In the genomic region with DNA sequence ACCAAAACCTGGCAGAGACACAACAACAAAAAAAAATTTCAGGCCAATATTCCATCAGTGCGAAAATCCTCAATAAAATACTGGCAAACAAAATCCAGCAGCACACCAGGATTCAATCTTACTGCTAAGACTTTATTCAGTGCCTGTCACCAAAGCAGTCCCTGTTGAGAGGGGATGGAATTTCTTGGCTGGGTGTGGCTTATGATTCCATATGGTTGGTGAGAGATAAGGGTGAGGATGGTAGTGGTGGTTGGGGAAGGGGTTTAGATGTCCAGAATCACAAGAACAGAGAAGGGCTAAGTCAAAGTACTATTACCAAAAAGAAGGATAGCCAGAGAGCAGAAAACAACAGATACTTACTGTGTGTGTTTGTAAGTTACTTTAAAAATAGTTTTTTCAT, we compare ENCODE assay signal across 18 cellular contexts.
DNase-seq lines count a peak whose midpoint lies in the region; ATAC-seq and TF ChIP-seq lines count a peak whose summit lies in the region.
"Had no signal": no experiment of that assay in that cellular context is flagged by ENCODE, and none has a peak within 500 bp of the region (broad histone marks: within the 10 kb centered on the region; RNA-seq: fewer than 3 reads in every experiment).

No MANE protein-coding gene starts in this region.

- peak overlapping the region; percentile 32 for H3K27ac Mint-ChIP-seq in mesothelial cell of epicardium
- H3K27ac Mint-ChIP-seq: CD4-positive, alpha-beta memory T cell; GM23338; H9 had no signal

- H3K4me3 ChIP-seq in A673 (ENCODE audit: low read depth, low read length, poor library complexity, severe bottlenecking) (no peak overlapping the region), SK-N-MC (0 out of 2 replicates have a peak overlapping the region, but pooled peaks have one; percentile 6)
- H3K4me3 ChIP-seq: A549, GM23338 had no signal

- CTCF ChIA-PET in A673 (lab: Charles Lee): no interaction called here

- TF ChIP-seq CTCF in A673 (conservative IDR thresholded peaks at IDR 0.05; ENCODE audit: low read depth, low read length): no peak
- TF ChIP-seq CTCF in mesothelial cell of epicardium (IDR thresholded peaks at IDR 0.05; ENCODE audit: unreplicated experiment): no peak

- H3K9me3 ChIP-seq in A673 (ENCODE audit: low read depth, low read length, poor library complexity, severe bottlenecking): peaks cover 11% of the 10 kb centered on the region
- H3K9me3 ChIP-seq in SK-N-MC (ENCODE audit: low read depth, low read length): no peaks in the 10 kb centered on the region
- H3K9me3 ChIP-seq: A549, Caco-2 had no signal

- peaks cover 11% of the 10 kb centered on the region for H3K36me3 Mint-ChIP-seq in mesothelial cell of epicardium
- H3K36me3 Mint-ChIP-seq: CD4-positive, alpha-beta memory T cell had no signal

- peaks cover 16% of the 10 kb centered on the region for H3K4me1 Mint-ChIP-seq in mesothelial cell of epicardium
- H3K4me1 Mint-ChIP-seq: CD4-positive, alpha-beta memory T cell had no signal

- H3K36me3 ChIP-seq in A673 (ENCODE audit: insufficient read depth, low read length, poor library complexity, severe bottlenecking): no peaks in the 10 kb centered on the region
- H3K36me3 ChIP-seq in SK-N-MC (ENCODE audit: insufficient read depth, low read length): no peaks in the 10 kb centered on the region

- H3K9ac ChIP-seq in SK-N-MC (ENCODE audit: insufficient read length): no peak overlapping the region

- no peaks in the 10 kb centered on the region for H3K27me3 ChIP-seq in A673 (replicated peaks; ENCODE audit: insufficient read depth, low read depth, low read length, poor library complexity)

- intact Hi-C loops in A673 (cut with micrococcal nuclease; ENCODE audit: unreplicated experiment) (no loop called here), Right ventricle myocardium superior (cut with DNase I) (no loop called here)

- peaks cover 27% of the 10 kb centered on the region for H3K4me1 ChIP-seq in A673 (ENCODE audit: insufficient read depth, low read length, poor library complexity, severe bottlenecking)
- H3K4me1 ChIP-seq: A549, Caco-2 had no signal

- H3K27ac ChIP-seq in A673 (ENCODE audit: low read depth, low read length, poor library complexity, severe bottlenecking) (peak overlapping the region; percentile 67), SK-N-MC (peak overlapping the region; percentile 46; the same call in 1 of the 2 replicates)
- H3K27ac ChIP-seq: A549 had no signal

- no peaks in the 10 kb centered on the region for H3K27me3 Mint-ChIP-seq in mesothelial cell of epicardium (ENCODE audit: low read depth)
- H3K27me3 Mint-ChIP-seq: CD4-positive, alpha-beta memory T cell had no signal

- BruUV-seq in A673 (replicated peaks; lab: Mats Ljungman, UMichigan): no TSS peak

- POLR2A ChIA-PET in A673 (lab: Charles Lee; ENCODE audit: low non-redundant PET): no interaction called here

- no peak for ATAC-seq in Right ventricle myocardium superior (ENCODE audit: poor library complexity)
- ATAC-seq: A549, GM23338, HCT116 had no signal

- no peak overlapping the region for H3K4me3 Mint-ChIP-seq in mesothelial cell of epicardium
- H3K4me3 Mint-ChIP-seq: CD4-positive, alpha-beta memory T cell; GM23338; H9 had no signal

- DNase-seq in A673 (ENCODE audit: low spot score) (peak; percentile 25), NCI-H69 (lab: John Stamatoyannopoulos, UW) (peak; percentile 9), SK-N-MC (ENCODE audit: low read depth, low spot score) (no peak), mesothelial cell of epicardium (ENCODE audit: low spot score in 2 of 2, unreplicated experiment in 2 of 2) (no peak), Right ventricle myocardium superior (no peak), GM19240 (ENCODE audit: insufficient read length, low spot score) (no peak), GF-D8 (lab: John Stamatoyannopoulos, UW) (no peak)
- DNase-seq: 8988T; C1 segment of cervical spinal cord; Caco-2; CD4-positive, alpha-beta memory T cell; DMS153; EL; GDM1; H9 had no signal

- peaks cover 11% of the 10 kb centered on the region for H3K9me3 Mint-ChIP-seq in mesothelial cell of epicardium

Comparison
In these comparisons a context has a peak if more than half of its experiments do, and no peak if none do; other contexts are left out.
1. DNase-seq: peak in A673 (single experiment) and NCI-H69 (single experiment); none in SK-N-MC (single experiment), mesothelial cell of epicardium (0 of 2), Right ventricle myocardium superior (single experiment), GM19240 (single experiment) and GF-D8 (single experiment).